Comparison of ENCODE assay signal across 8 cellular contexts in genomic region chr20:35773154-35773751, GRCh38. TPM values are rescaled to one million over a fixed set of nuclear protein-coding genes. Genes with fewer than 3 reads are reported as not detected.
DNase-seq lines count a peak whose midpoint lies in the region; ATAC-seq, FAIRE-seq and TF ChIP-seq lines count a peak whose summit lies in the region.

No MANE protein-coding gene starts in this region.

- peak overlapping the region; percentile 91 for H3K4me2 ChIP-seq in GM12878 (ENCODE audit: control insufficient read depth, insufficient read depth)

- 6% methylated on average over 8 of the region's 8 CpGs for WGBS in GM12878 (ENCODE audit: insufficient coverage, insufficient replicate concordance, low lambda C conversion rate, missing lambda C conversion rate)

- RAD21 ChIA-PET in GM12878 (lab: Charles Lee; ENCODE audit: unreplicated experiment) = interaction anchor here (7.3 kb wide), 1 partner anchor 30 kb away, joined by 157 read pairs; the partner anchor contains the start of gene RBM39

- DNase-seq in GM13977 (ENCODE audit: low spot score) (peak; percentile 31), Panc1 (ENCODE audit: low read depth, low spot score) (no peak), GM12878 (ENCODE audit: low read depth, low spot score) (peak; percentile 36), NCI-H1417 treated with DMSO at 0.1 percent for 48 hours (lab: John Stamatoyannopoulos, UW) (no peak), NCI-H1105 (lab: John Stamatoyannopoulos, UW) (no peak)
- DNase-seq in stimulated activated naive CD8-positive, alpha-beta T cell treated with anti-CD3 and anti-CD28 coated beads, Interleukin-15, Interleukin-2, amounts not matched to agents 100 U/mL and 50 U/mL, for 24 hours = peak; percentile 36

- SMC1A ChIA-PET in GM12878 (lab: Charles Lee; ENCODE audit: uncharacterized antibody, unreplicated experiment) = interaction anchor here (8.7 kb wide), 1 partner anchor 29 kb away, joined by 151 read pairs; the partner anchor contains the start of gene RBM39

- H3K36me3 ChIP-seq in Panc1 (ENCODE audit: control insufficient read depth, insufficient read depth, low read length) = no peaks in the 10 kb centered on the region; the same call in 1 of the 2 replicates
- peaks cover 0 to 9% of the 10 kb centered on the region in 2 experiments; a peak in 2 of 4 replicates for H3K36me3 ChIP-seq in GM12878 (ENCODE audit: control insufficient read depth in 2 of 2, insufficient read depth in 2 of 2, low read length in 1 of 2)

- 0 out of 2 replicates have a peak, but pooled peaks have one; percentile 7 for TF ChIP-seq RAD21 in GM12878 (IDR thresholded peaks at IDR 0.05; ENCODE audit: insufficient read depth, low read depth, low read length)

- no peaks in the 10 kb centered on the region for H4K20me1 ChIP-seq in GM12878 (ENCODE audit: control insufficient read depth, insufficient read depth)

- TF ChIP-seq EP300 in GM12878 (IDR thresholded peaks at IDR 0.05; ENCODE audit: borderline replicate concordance in 1 of 2, control insufficient read depth in 1 of 2, low read depth in 2 of 2, low read length in 2 of 2) = no peak

- intact Hi-C loops in Panc1 (cut with micrococcal nuclease; ENCODE audit: unreplicated experiment) (no loop called here), GM12878 (cut with micrococcal nuclease; ENCODE audit: unreplicated experiment) (no loop called here)

- H3K27ac ChIP-seq in Panc1 (ENCODE audit: low read length) (peak overlapping the region; percentile 95), GM12878 (ENCODE audit: control insufficient read depth, insufficient read depth) (peak overlapping the region; percentile 79), layer of hippocampus (ENCODE audit: low read depth, low read length) (peak overlapping the region; percentile 79)

- peak; percentile 91 for FAIRE-seq in GM12878 (lab: Jason Lieb, UNC)

- TF ChIP-seq POLR2A in GM12878 (IDR thresholded peaks at IDR 0.05; ENCODE audit: low read depth, low read length) = peak; percentile 64

- POLR2A ChIA-PET in Panc1 (lab: Charles Lee) = no interaction called here
- POLR2A ChIA-PET in GM12878 (lab: Charles Lee) = interaction anchor here (0.6 to 11.5 kb wide), 5 partner anchors 31 to 283 kb away, joined by 3 to 214 read pairs (median 5); partner anchors contain the start of gene RBM39

- in situ Hi-C loops in GM13977 (cut with MboI; ENCODE audit: low pct_unique_long_range_greater_than_20kb, low sequenced_read_pairs, unreplicated experiment) (no loop called here), Panc1 (cut with HindIII; ENCODE audit: low pct_unique_long_range_greater_than_20kb, low sequenced_read_pairs) (no loop called here), GM12878 (cut with MboI) (no loop called here)

- ATAC-seq in Panc1 = no peak
- peak; percentile 67 for ATAC-seq in GM12878
- no peak for ATAC-seq in stimulated activated naive CD8-positive, alpha-beta T cell treated with anti-CD3 and anti-CD28 coated beads, Interleukin-15, Interleukin-2, amounts not matched to agents 100 U/mL and 50 U/mL, for 24 hours
- no peak for ATAC-seq in GM19463 (IDR thresholded peaks at IDR 0.05; ENCODE audit: unreplicated experiment)

- H3K27me3 ChIP-seq in Panc1 (ENCODE audit: control insufficient read depth, insufficient read depth, low read length) (no peaks in the 10 kb centered on the region), GM12878 (replicated peaks in 1 of 2; ENCODE audit: control insufficient read depth in 2 of 2, insufficient read depth in 2 of 2, low read length in 1 of 2) (no peaks in the 10 kb centered on the region), layer of hippocampus (ENCODE audit: control insufficient read depth, insufficient read depth, low read length) (no peaks in the 10 kb centered on the region)

- peak overlapping the region; percentile 79 to 81 for H3K4me3 ChIP-seq in Panc1 (ENCODE audit: low read depth in 2 of 2, low read length in 2 of 2)
- peak overlapping the region; percentile 92 for H3K4me3 ChIP-seq in GM12878

- H3K4me1 ChIP-seq in Panc1 (ENCODE audit: control insufficient read depth, insufficient read depth, low read length) = peaks cover 31% of the 10 kb centered on the region
- peaks cover 19% of the 10 kb centered on the region for H3K4me1 ChIP-seq in GM12878 (ENCODE audit: control insufficient read depth, insufficient read depth, low read length)

- peaks cover 55% of the 10 kb centered on the region for H3K79me2 ChIP-seq in GM12878 (ENCODE audit: control insufficient read depth, insufficient read depth, low read length)

- no peaks in the 10 kb centered on the region for H3K9me3 ChIP-seq in Panc1 (ENCODE audit: control insufficient read depth, insufficient read depth, low read depth, low read length)
- no peaks in the 10 kb centered on the region for H3K9me3 ChIP-seq in GM12878 (replicated peaks; ENCODE audit: control insufficient read depth, insufficient read depth, low read length)

- TF ChIP-seq CTCF in GM13977 (IDR thresholded peaks at IDR 0.05; ENCODE audit: extremely low read depth, insufficient read depth, missing control alignments) (no peak), Panc1 (IDR thresholded peaks at IDR 0.05) (no peak), GM12878 (IDR thresholded peaks at IDR 0.05 in 2 of 3, conservative IDR thresholded peaks at IDR 0.05 in 1 of 3; ENCODE audit: control insufficient read depth in 2 of 3, extremely low read depth in 1 of 3, insufficient read depth in 1 of 3, low read depth in 3 of 3, low read length in 3 of 3) (no peak)

- CTCF ChIA-PET in Panc1 (lab: Charles Lee) (no interaction called here), GM12878 (lab: Yijun Ruan, JAX) (interaction anchor here (0.5 to 6.4 kb wide), 2 partner anchors 31 to 209 kb away, joined by 3 to 69 read pairs; partner anchors contain the start of gene RBM39)

- H2AFZ ChIP-seq in GM12878 (ENCODE audit: control insufficient read depth, low read depth, low read length) = no peak overlapping the region; the same call in 1 of the 2 replicates

- BruUV-seq in Panc1 (replicated peaks; lab: Mats Ljungman, UMichigan) (no TSS peak), GM12878 (replicated peaks; lab: Mats Ljungman, UMichigan) (no TSS peak)

- H3K9ac ChIP-seq in GM12878 (ENCODE audit: control insufficient read depth, insufficient read depth, low read length) = peak overlapping the region; percentile 89

TF ChIP-seq in GM12878, 131 proteins besides CTCF, POLR2A, EP300 and RAD21 (continues in another document):
- TF ChIP-seq NRF1 (conservative IDR thresholded peaks at IDR 0.05; ENCODE audit: low read depth, low read length) (no peak), ZNF384 (IDR thresholded peaks at IDR 0.05; ENCODE audit: borderline replicate concordance, low read depth, low read length) (no peak), YY1 (IDR thresholded peaks at IDR 0.05; ENCODE audit: low read depth, low read length) (0 out of 2 replicates have a peak, but pooled peaks have one; percentile 12)

RNA-seq across cellular contexts. Expression of gene PHF20, which starts 1.4 kb away (rescaled TPM):
- 51.5 TPM for total RNA-seq in Panc1 (2021; ENCODE audit: unreplicated experiment)
- polyA plus RNA-seq in Panc1 (2012; ENCODE audit: insufficient read length) = 22.6 TPM
- total RNA-seq in GM12878 (2013; cell fraction: nucleolus; rRNA removed) = 74.8 and 82.6 TPM in 2 replicates
- total RNA-seq in GM12878 (2014; rRNA removed) = 35.5 and 44.0 TPM in 2 replicates
- total RNA-seq in GM12878 (2014; rRNA removed; fragmentation: Illumina TruSeq; extraction: Trizol) = 45.0 and 45.1 TPM in 2 replicates
- 41.7 and 49.0 TPM in 2 replicates for total RNA-seq in GM12878 (2021)
- 42.5 TPM for polyA plus RNA-seq in GM12878 (2011; ENCODE audit: low read depth)
- 31.6 and 43.4 TPM in 2 replicates for polyA plus RNA-seq in GM12878 (2011; rRNA removed)
- polyA plus RNA-seq in GM12878 (2011; cell fraction: cytosol; rRNA removed) = 25.0 and 30.3 TPM in 2 replicates
- 37.1 and 53.9 TPM in 2 replicates for polyA plus RNA-seq in GM12878 (2011; cell fraction: nucleus; rRNA removed)
- 38.7 and 45.3 TPM in 2 replicates for polyA plus RNA-seq in GM12878 (2012)
- polyA plus RNA-seq in GM12878 (2014; fragmentation: Illumina TruSeq; extraction: Trizol) = 48.5 and 52.0 TPM in 2 replicates
- 10 to 100 TPM; 90.7 to 91.2 TPM for polyA plus RNA-seq in GM12878 (2014; fragmentation: Nextera tagmentation; extraction: Ambion mirVana)
- polyA plus RNA-seq in GM12878 (2014; rRNA removed) = 44.9 TPM in 2 replicates
- polyA plus RNA-seq in GM12878 (2016; fragmentation: Nextera tagmentation; extraction: Ambion mirVana) = 10 to 100 TPM; 53.1 to 53.5 TPM
- polyA minus RNA-seq in GM12878 (2011; rRNA and poly(A)+ RNA removed) = 46.9 and 55.6 TPM in 2 replicates
- 14.4 and 18.6 TPM in 2 replicates for polyA minus RNA-seq in GM12878 (2011; cell fraction: cytosol; rRNA and poly(A)+ RNA removed)
- polyA minus RNA-seq in GM12878 (2011; cell fraction: nucleus; rRNA and poly(A)+ RNA removed) = 23.5 and 48.9 TPM in 2 replicates

RNA-seq across cellular contexts. Expression of gene RBM39, which starts 31.2 kb away (rescaled TPM):
- 282 TPM for total RNA-seq in Panc1 (2021; ENCODE audit: unreplicated experiment)
- 187 TPM for polyA plus RNA-seq in Panc1 (2012; ENCODE audit: insufficient read length)
- 1,290 and 1,415 TPM in 2 replicates for total RNA-seq in GM12878 (2013; cell fraction: nucleolus; rRNA removed)
- total RNA-seq in GM12878 (2014; rRNA removed) = 261 and 305 TPM in 2 replicates
- 280 and 283 TPM in 2 replicates for total RNA-seq in GM12878 (2014; rRNA removed; fragmentation: Illumina TruSeq; extraction: Trizol)
- 188 and 216 TPM in 2 replicates for total RNA-seq in GM12878 (2021)
- polyA plus RNA-seq in GM12878 (2011; ENCODE audit: low read depth) = 205 TPM
- polyA plus RNA-seq in GM12878 (2011; rRNA removed) = 248 and 261 TPM in 2 replicates
- 74.5 and 95.9 TPM in 2 replicates for polyA plus RNA-seq in GM12878 (2011; cell fraction: cytosol; rRNA removed)
- 645 and 683 TPM in 2 replicates for polyA plus RNA-seq in GM12878 (2011; cell fraction: nucleus; rRNA removed)
- 233 and 286 TPM in 2 replicates for polyA plus RNA-seq in GM12878 (2012)
- 205 and 235 TPM in 2 replicates for polyA plus RNA-seq in GM12878 (2014; fragmentation: Illumina TruSeq; extraction: Trizol)
- polyA plus RNA-seq in GM12878 (2014; fragmentation: Nextera tagmentation; extraction: Ambion mirVana) = 100 to 1,000 TPM; 135 to 150 TPM
- polyA plus RNA-seq in GM12878 (2014; rRNA removed) = 163 and 180 TPM in 2 replicates
- polyA plus RNA-seq in GM12878 (2016; fragmentation: Nextera tagmentation; extraction: Ambion mirVana) = 100 to 1,000 TPM; 219 to 232 TPM
- 139 and 204 TPM in 2 replicates for polyA minus RNA-seq in GM12878 (2011; rRNA and poly(A)+ RNA removed)
- 50.1 and 57.2 TPM in 2 replicates for polyA minus RNA-seq in GM12878 (2011; cell fraction: cytosol; rRNA and poly(A)+ RNA removed)
- polyA minus RNA-seq in GM12878 (2011; cell fraction: nucleus; rRNA and poly(A)+ RNA removed) = 246 and 301 TPM in 2 replicates

Comparison
In these comparisons a context has a peak if more than half of its experiments do, and no peak if none do; other contexts are left out.
1. DNase-seq: peak in GM13977 (single experiment), GM12878 (single experiment) and stimulated activated naive CD8-positive, alpha-beta T cell treated with anti-CD3 and anti-CD28 coated beads, Interleukin-15, Interleukin-2, amounts not matched to agents 100 U/mL and 50 U/mL, for 24 hours (single experiment); none in Panc1 (single experiment), NCI-H1417 treated with DMSO at 0.1 percent for 48 hours (single experiment) and NCI-H1105 (single experiment).
2. Peak in every context shown above with its lines, with median percentiles within 50 percentile points of each other: H3K27ac ChIP-seq.